Comparison of ENCODE assay signal across 9 cellular contexts in genomic region chr7:99459087-99459486, GRCh38. TPM values are rescaled to one million over a fixed set of nuclear protein-coding genes. Genes with fewer than 3 reads are reported as not detected.
DNase-seq lines count a peak whose midpoint lies in the region; ATAC-seq and TF ChIP-seq lines count a peak whose summit lies in the region.
"Had no signal": no experiment of that assay in that cellular context is flagged by ENCODE, and none has a peak within 500 bp of the region (broad histone marks: within the 10 kb centered on the region; RNA-seq: fewer than 3 reads in every experiment).

No MANE protein-coding gene starts in this region.

- H3K4me3 ChIP-seq in RWPE2 (ENCODE audit: severe bottlenecking), result no peak overlapping the region
- H3K4me3 ChIP-seq in thyroid gland (replicated peaks in 1 of 3), result no peak overlapping the region
- H3K4me3 ChIP-seq: SK-N-MC had no signal

- H3K27me3 Mint-ChIP-seq in endothelial cell (ENCODE audit: unreplicated experiment), result peaks cover 7% of the 10 kb centered on the region

- peaks cover 11% of the 10 kb centered on the region for H3K4me1 Mint-ChIP-seq in endothelial cell (ENCODE audit: unreplicated experiment)

- H3K4me3 Mint-ChIP-seq in endothelial cell (ENCODE audit: unreplicated experiment), result peak overlapping the region; percentile 21

- DNase-seq in RWPE2 (ENCODE audit: low spot score) (no peak), endothelial cell (ENCODE audit: low spot score) (peak; percentile 22), A172 (ENCODE audit: low spot score) (no peak), thyroid gland (no peak), amniotic stem cell (lab: John Stamatoyannopoulos, UW) (no peak)

- WGBS in thyroid gland, 2 donors, result 95% methylated on average over 8 of the region's 8 CpGs

- TF ChIP-seq CTCF in 22Rv1 (IDR thresholded peaks at IDR 0.05) (peak; percentile 61), GM12874 (IDR thresholded peaks at IDR 0.05; ENCODE audit: insufficient read depth, low read depth, low read length) (peak; percentile 57), RWPE2 (IDR thresholded peaks at IDR 0.05; ENCODE audit: poor library complexity, severe bottlenecking) (peak; percentile 27), endothelial cell (IDR thresholded peaks at IDR 0.05; ENCODE audit: unreplicated experiment) (peak; percentile 34), thyroid gland (IDR thresholded peaks at IDR 0.05) (peak in 1 of 6 experiments; percentile 12)

- H3K36me3 ChIP-seq in RWPE2 (ENCODE audit: low read depth) (peaks cover 87% of the 10 kb centered on the region), thyroid gland (peaks cover 15 to 26% of the 10 kb centered on the region in 2 donors)

- no peaks in the 10 kb centered on the region for H3K27me3 ChIP-seq in RWPE2 (ENCODE audit: insufficient read depth, poor library complexity, severe bottlenecking)
- no peaks in the 10 kb centered on the region for H3K27me3 ChIP-seq in thyroid gland

- peak overlapping the region; percentile 98 for H3K27ac ChIP-seq in 22Rv1
- H3K27ac ChIP-seq in RWPE2 (ENCODE audit: poor library complexity, severe bottlenecking), result no peak overlapping the region
- H3K27ac ChIP-seq in thyroid gland, result no peak overlapping the region
- H3K27ac ChIP-seq: SK-N-MC had no signal

- H3K27ac Mint-ChIP-seq in endothelial cell (ENCODE audit: unreplicated experiment), result no peak overlapping the region

- H3K36me3 Mint-ChIP-seq in endothelial cell (ENCODE audit: low read depth, unreplicated experiment), result peaks cover 41% of the 10 kb centered on the region

- H3K9me3 ChIP-seq in RWPE2 (ENCODE audit: severe bottlenecking), result no peaks in the 10 kb centered on the region
- H3K9me3 ChIP-seq in thyroid gland, result no peaks in the 10 kb centered on the region

- peak; percentile 38; the same call in 1 of the 3 replicates for ATAC-seq in RWPE2 (ENCODE audit: low read depth)
- no peak for ATAC-seq in HG02884 (IDR thresholded peaks at IDR 0.05; ENCODE audit: unreplicated experiment)

- H3K4me1 ChIP-seq in RWPE2 (ENCODE audit: insufficient read depth, poor library complexity, severe bottlenecking), result no peaks in the 10 kb centered on the region
- H3K4me1 ChIP-seq in thyroid gland, result no peaks in the 10 kb centered on the region

- intact Hi-C loops in thyroid gland (cut with DNase I), result no loop called here

- no peak for TF ChIP-seq POLR2A in thyroid gland (IDR thresholded peaks at IDR 0.05)

- H3K9me3 Mint-ChIP-seq in endothelial cell (ENCODE audit: unreplicated experiment), result no peaks in the 10 kb centered on the region

RNA-seq across cellular contexts. Expression of gene ATP5MF, which starts 6.9 kb away (rescaled TPM):
- total RNA-seq in endothelial cell (ENCODE audit: unreplicated experiment), result 281 TPM
- total RNA-seq in A172 (2014; rRNA removed; shearing (Covaris generic)), result 430 and 1,432 TPM in 2 replicates
- 1,000 to 10,000 TPM in 1 of 4 donors, 100 to 1,000 TPM in 3; 160 to 1,370 (median 678) TPM for total RNA-seq in thyroid gland

RNA-seq across cellular contexts. Expression of gene ZNF789, which starts 13.6 kb away (rescaled TPM):
- total RNA-seq in endothelial cell (ENCODE audit: unreplicated experiment) (17.1 TPM), thyroid gland (10 to 100 TPM in 3 of 4 donors, 1 to 10 TPM in 1; 9.8 to 14.5 (median 11.4) TPM)
- total RNA-seq in A172 (2014; rRNA removed; shearing (Covaris generic)), result 9.6 and 19.0 TPM in 2 replicates

RNA-seq across cellular contexts. Expression of gene CPSF4, which starts 20.3 kb away (rescaled TPM):
- 40.5 TPM for total RNA-seq in endothelial cell (ENCODE audit: unreplicated experiment)
- total RNA-seq in A172 (2014; rRNA removed; shearing (Covaris generic)), result 32.0 and 39.0 TPM in 2 replicates
- 10 to 100 TPM; 30.6 to 33.1 (median 32.7) TPM for total RNA-seq in thyroid gland

RNA-seq across cellular contexts. Expression of gene PTCD1, which starts 20.5 kb away (rescaled TPM):
- total RNA-seq in endothelial cell (ENCODE audit: unreplicated experiment) (7.1 TPM), thyroid gland (1 to 10 TPM; 5.4 to 9.6 (median 8.2) TPM)
- total RNA-seq in A172 (2014; rRNA removed; shearing (Covaris generic)), result 13.2 and 38.5 TPM in 2 replicates

RNA-seq across cellular contexts. Expression of gene ZNF394, which starts 41.0 kb away (rescaled TPM):
- total RNA-seq in endothelial cell (ENCODE audit: unreplicated experiment) (24.6 TPM), thyroid gland (10 to 100 TPM; 39.5 to 61.4 (median 46.1) TPM)
- total RNA-seq in A172 (2014; rRNA removed; shearing (Covaris generic)), result 23.7 and 26.8 TPM in 2 replicates
